In genomic region chr2:146351689-146352088, GRCh38 we compare ENCODE assay signal across 9 cellular contexts.
"Had no signal": no experiment of that assay in that cellular context is flagged by ENCODE, and none has a peak within 500 bp of the region (broad histone marks: within the 10 kb centered on the region; RNA-seq: fewer than 3 reads in every experiment).

No MANE protein-coding gene starts in this region.

- ATAC-seq: HepG2, K562 had no signal

- H3K27ac ChIP-seq: HL-60, KMS-11 had no signal

- H3K9ac ChIP-seq: KMS-11 had no signal

- H3K4me2 ChIP-seq: KMS-11 had no signal

- H3K4me3 ChIP-seq: K562 had no signal

- H3K9me3 Mint-ChIP-seq: IgD-negative memory B cell had no signal

- DNase-seq: IMR-90, KBM-7, KG1 had no signal

- H3K27ac Mint-ChIP-seq: IgD-negative memory B cell had no signal

- H3K4me1 Mint-ChIP-seq: IgD-negative memory B cell had no signal

- FAIRE-seq: HepG2, HTR-8/SVneo, K562 had no signal

- H3K4me3 Mint-ChIP-seq: IgD-negative memory B cell had no signal
